12 cellular contexts compared by ENCODE assay signal in the genomic region with DNA sequence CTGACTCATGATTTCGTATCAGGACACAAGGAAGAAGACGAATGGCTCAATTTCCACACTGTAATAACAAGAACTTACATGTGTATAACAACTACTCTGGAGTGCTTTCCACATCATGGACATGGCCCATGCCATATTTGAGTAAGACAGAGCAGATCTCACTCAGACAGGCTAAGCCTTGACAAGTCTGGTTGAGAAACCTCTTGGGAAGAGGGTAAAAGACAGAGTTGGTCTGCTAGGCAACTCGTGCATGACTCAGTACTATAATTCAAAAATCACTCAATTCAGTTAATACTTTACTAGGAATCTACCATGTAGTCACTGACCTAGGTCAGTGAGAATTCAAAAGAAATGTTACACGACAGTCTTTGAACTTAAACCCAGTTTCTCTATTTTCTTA. TPM values are rescaled to one million over a fixed set of nuclear protein-coding genes. Genes with fewer than 3 reads are reported as not detected.
DNase-seq lines count a peak whose midpoint lies in the region; ATAC-seq and TF ChIP-seq lines count a peak whose summit lies in the region.
"Had no signal": no experiment of that assay in that cellular context is flagged by ENCODE, and none has a peak within 500 bp of the region (broad histone marks: within the 10 kb centered on the region; RNA-seq: fewer than 3 reads in every experiment).

No MANE protein-coding gene starts in this region.

- no peaks in the 10 kb centered on the region for H3K27me3 Mint-ChIP-seq in Calu3 (ENCODE audit: unreplicated experiment)

- H3K27ac Mint-ChIP-seq in Calu3 (ENCODE audit: unreplicated experiment): peak overlapping the region; percentile 88
- H3K27ac Mint-ChIP-seq: dendritic cell treated with granulocyte-macrophage colony-stimulating factor and Interleukin-4, amounts not matched to agents 40 ng/mL and 50 ng/mL, for 4 days; neural progenitor cell; T-helper 2 cell treated with Interferon-gamma antibody and Interleukin-4, amounts not matched to agents 5 μg/mL and 100 μg/mL, for 36 hours had no signal

- no peak overlapping the region for H3K4me3 ChIP-seq in coronary artery
- H3K4me3 ChIP-seq: neural progenitor cell had no signal

- H3K4me3 Mint-ChIP-seq in Calu3 (ENCODE audit: low read depth, unreplicated experiment): peak overlapping the region; percentile 57
- H3K4me3 Mint-ChIP-seq: dendritic cell treated with granulocyte-macrophage colony-stimulating factor and Interleukin-4, amounts not matched to agents 40 ng/mL and 50 ng/mL, for 4 days; neural progenitor cell; T-helper 2 cell treated with Interferon-gamma antibody and Interleukin-4, amounts not matched to agents 5 μg/mL and 100 μg/mL, for 36 hours had no signal

- CTCF ChIA-PET in Calu3 (lab: Charles Lee): interaction anchor here (0.7 to 1.0 kb wide), 3 partner anchors 30 to 748 kb away, joined by 3 to 10 read pairs (median 3); a partner anchor contains a TSS

- no peak for TF ChIP-seq CTCF in Calu3 (IDR thresholded peaks at IDR 0.05; ENCODE audit: unreplicated experiment)
- no peak for TF ChIP-seq CTCF in coronary artery (IDR thresholded peaks at IDR 0.05)

- DNase-seq in Calu3: peak; percentile 24
- DNase-seq in fibroblast of gingiva (ENCODE audit: low read depth): peak; percentile 44
- no peak for DNase-seq in globus pallidus (ENCODE audit: low spot score)
- DNase-seq in coronary artery (ENCODE audit: low spot score): no peak
- no peak for DNase-seq in NCI-H2171 (lab: John Stamatoyannopoulos, UW)
- no peak for DNase-seq in mucosa of gallbladder (ENCODE audit: low spot score)
- DNase-seq: stimulated activated naive CD4-positive, alpha-beta T cell treated with Interleukin-2 at 50 U/mL for 16 hours had no signal

- H3K9me3 Mint-ChIP-seq in Calu3 (ENCODE audit: low read depth, unreplicated experiment): no peaks in the 10 kb centered on the region
- H3K9me3 Mint-ChIP-seq: dendritic cell treated with granulocyte-macrophage colony-stimulating factor and Interleukin-4, amounts not matched to agents 40 ng/mL and 50 ng/mL, for 4 days; neural progenitor cell; T-helper 2 cell treated with Interferon-gamma antibody and Interleukin-4, amounts not matched to agents 5 μg/mL and 100 μg/mL, for 36 hours had no signal

- intact Hi-C loops in Calu3 (cut with micrococcal nuclease; ENCODE audit: unreplicated experiment): loop anchor here (5.0 kb wide), 2 partner anchors 36 to 69 kb away; no protein-coding TSS in a partner anchor

- H3K36me3 Mint-ChIP-seq in Calu3 (ENCODE audit: insufficient read depth, unreplicated experiment): peaks cover 6% of the 10 kb centered on the region

- peaks cover 19% of the 10 kb centered on the region for H3K4me1 Mint-ChIP-seq in Calu3 (ENCODE audit: low read depth, unreplicated experiment)
- H3K4me1 Mint-ChIP-seq: neural progenitor cell had no signal

- BruUV-seq in Calu3 (replicated peaks; lab: Mats Ljungman, UMichigan): no TSS peak

- no peak overlapping the region for H3K27ac ChIP-seq in coronary artery
- H3K27ac ChIP-seq: neural progenitor cell had no signal

- peak; percentile 90 for ATAC-seq in GM21381 (IDR thresholded peaks at IDR 0.05; ENCODE audit: unreplicated experiment)
- ATAC-seq in HG03354 (IDR thresholded peaks at IDR 0.05; ENCODE audit: poor library complexity, severe bottlenecking, unreplicated experiment): peak; percentile 97

RNA-seq across cellular contexts. Expression of a gene that starts 5.7 kb away (rescaled TPM):
- total RNA-seq in Calu3 (2022) (0.85 and 0.93 TPM in 2 replicates), mucosa of gallbladder (2.9 TPM)

RNA-seq across cellular contexts. Expression of a gene that starts 38.8 kb away (rescaled TPM):
- 39.8 and 40.2 TPM in 2 replicates for total RNA-seq in Calu3 (2022)
- 41.6 TPM for total RNA-seq in mucosa of gallbladder

RNA-seq across cellular contexts. Expression of a gene that starts 43.6 kb away (rescaled TPM):
- total RNA-seq in Calu3 (2022) (55.8 and 57.7 TPM in 2 replicates), mucosa of gallbladder (9.0 TPM)

Comparison
In these comparisons a context has a peak if more than half of its experiments do, and no peak if none do; other contexts are left out.
1. DNase-seq: peak in Calu3 (single experiment) and fibroblast of gingiva (single experiment); none in globus pallidus (single experiment), coronary artery (single experiment), NCI-H2171 (single experiment) and mucosa of gallbladder (single experiment).